Comparison of ENCODE assay signal across 22 cellular contexts in the genomic region with DNA sequence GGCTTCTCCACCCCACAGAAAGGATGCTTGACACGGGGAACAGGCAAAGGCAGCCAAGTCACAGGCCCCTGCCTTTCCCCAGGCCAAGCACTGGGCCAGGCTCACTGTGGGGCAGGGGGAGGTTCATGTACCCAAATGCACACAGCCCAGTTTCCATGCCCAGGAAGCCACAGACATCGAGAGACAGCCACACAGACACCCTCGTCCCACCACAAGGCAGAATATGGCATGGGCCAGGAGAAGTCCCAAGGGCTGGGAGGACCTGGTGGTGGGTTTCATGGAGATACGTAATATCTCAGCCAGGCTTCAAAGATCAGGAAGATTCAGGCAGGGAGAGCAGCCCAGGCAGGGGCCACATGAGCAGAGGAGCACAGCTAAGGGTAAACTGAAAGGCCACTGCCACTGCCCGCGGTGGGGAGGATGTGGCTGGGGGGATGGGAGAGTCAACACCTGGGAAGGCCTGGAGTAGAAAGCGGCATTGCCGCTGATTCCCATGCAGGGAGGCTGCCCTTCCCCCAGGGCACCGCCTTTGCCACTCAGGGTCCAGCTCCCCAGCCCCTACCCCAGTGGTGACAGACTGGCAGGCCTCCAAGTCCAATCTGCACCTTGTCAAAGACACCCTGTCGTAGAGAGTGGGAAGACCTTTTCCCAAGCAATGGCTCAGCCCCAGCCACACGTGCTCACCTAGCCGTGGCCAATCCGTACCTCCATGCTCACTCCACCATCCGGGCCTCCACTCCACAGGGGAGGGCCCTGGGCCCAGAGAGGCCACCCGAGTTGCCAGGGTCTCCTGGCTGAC. TPM values are rescaled to one million over a fixed set of nuclear protein-coding genes. Genes with fewer than 3 reads are reported as not detected.
DNase-seq lines count a peak whose midpoint lies in the region; ATAC-seq, FAIRE-seq and TF ChIP-seq lines count a peak whose summit lies in the region.
"Had no signal": no experiment of that assay in that cellular context is flagged by ENCODE, and none has a peak within 500 bp of the region (broad histone marks: within the 10 kb centered on the region; RNA-seq: fewer than 3 reads in every experiment).

No MANE protein-coding gene starts in this region.

- no peaks in the 10 kb centered on the region for H3K79me2 ChIP-seq in HepG2 (ENCODE audit: insufficient read depth, low read length)
- H3K79me2 ChIP-seq: parathyroid adenoma had no signal

- peak overlapping the region; percentile 24; the same call in 1 of the 2 replicates for H3K9ac ChIP-seq in HepG2 (ENCODE audit: insufficient read depth, low read depth, low read length)
- H3K9ac ChIP-seq: parathyroid adenoma had no signal

- no peaks in the 10 kb centered on the region for H3K27me3 Mint-ChIP-seq in activated T-helper 17 cell treated with anti-CD3 and anti-CD28 coated beads, Interleukin-2, amount 50 U/mL, for 72 hours

- peaks cover 33% of the 10 kb centered on the region for H3K4me1 Mint-ChIP-seq in activated T-helper 17 cell treated with anti-CD3 and anti-CD28 coated beads, Interleukin-2, amount 50 U/mL, for 72 hours
- H3K4me1 Mint-ChIP-seq in stimulated activated effector memory CD8-positive, alpha-beta T cell treated with anti-CD3 and anti-CD28 coated beads, Interleukin-12 subunit alpha, Interleukin-12 subunit beta, amount 100 ng/mL, for 72 hours: peaks cover 64% of the 10 kb centered on the region

- H3K27ac ChIP-seq in HepG2 (ENCODE audit: extremely low read length, insufficient read depth, low read length): peak overlapping the region; percentile 45
- H3K27ac ChIP-seq in right lobe of liver: no peak overlapping the region
- H3K27ac ChIP-seq: 22Rv1, foreskin keratinocyte, HL-60, parathyroid adenoma had no signal

- DNase-seq in DMS153 (lab: John Stamatoyannopoulos, UW) (peak; percentile 19), DMS153 treated with DMSO at 0.1 percent for 48 hours (lab: John Stamatoyannopoulos, UW; ENCODE audit: unreplicated experiment) (no peak), HepG2 (ENCODE audit: low spot score) (peak; percentile 62), right lobe of liver (no peak), kidney tubule cell (ENCODE audit: low spot score) (no peak)
- no peak for DNase-seq in stimulated activated effector memory CD8-positive, alpha-beta T cell treated with anti-CD3 and anti-CD28 coated beads, Interleukin-12 subunit alpha, Interleukin-12 subunit beta, amount 100 ng/mL, for 72 hours (ENCODE audit: low spot score in 2 of 2)
- DNase-seq: activated CD4-positive, CD25-positive, alpha-beta regulatory T cell treated with anti-CD3 and anti-CD28 coated beads, Interleukin-2, amount 50 U/mL, for 72 hours; activated naive CD4-positive, alpha-beta T cell treated with Interleukin-2 at 50 U/mL for 16 hours; Calu3; effector CD4-positive, alpha-beta T cell; EL; foreskin keratinocyte; naive B cell; NCI-H1436; right cardiac atrium had no signal

- peak overlapping the region; percentile 46 for H3K4me2 ChIP-seq in HepG2 (ENCODE audit: low read depth, low read length)

- FAIRE-seq in HepG2 (lab: Jason Lieb, UNC): peak; percentile 50

- no peak for TF ChIP-seq RAD21 in HepG2 (CRISPR knock-in tag; IDR thresholded peaks at IDR 0.05)

- TF ChIP-seq CTCF in HepG2 (CRISPR knock-in tag; IDR thresholded peaks at IDR 0.05) (no peak), right lobe of liver (IDR thresholded peaks at IDR 0.05) (no peak)

- 37% methylated on average over 6 of the region's 15 CpGs for WGBS in HepG2 (ENCODE audit: low lambda C conversion rate)
- 60% methylated on average over 3 of the region's 15 CpGs for WGBS in right lobe of liver (ENCODE audit: insufficient coverage, low coverage, low lambda C conversion rate, missing lambda C conversion rate)

- H3K4me3 Mint-ChIP-seq in activated T-helper 17 cell treated with anti-CD3 and anti-CD28 coated beads, Interleukin-2, amount 50 U/mL, for 72 hours: peak overlapping the region; percentile 97
- peak overlapping the region; percentile 19 for H3K4me3 Mint-ChIP-seq in stimulated activated effector memory CD8-positive, alpha-beta T cell treated with anti-CD3 and anti-CD28 coated beads, Interleukin-12 subunit alpha, Interleukin-12 subunit beta, amount 100 ng/mL, for 72 hours

- H3K27me3 ChIP-seq in HepG2 (ENCODE audit: control insufficient read depth in 1 of 2, insufficient read depth in 2 of 2, low read length in 2 of 2) (0 out of 5 replicates have a peak, but pooled peaks cover 0 to 7% of the 10 kb centered on the region in 2 experiments), right lobe of liver (no peaks in the 10 kb centered on the region)
- H3K27me3 ChIP-seq: foreskin keratinocyte, upper lobe of left lung had no signal

- in situ Hi-C loops in HepG2 (cut with HindIII; ENCODE audit: extremely low pct_ligation_motif_present, low pct_unique_long_range_greater_than_20kb): no loop called here

- BruUV-seq in HepG2 (replicated peaks; lab: Mats Ljungman, UMichigan): no TSS peak

- H3K4me1 ChIP-seq in HepG2 (ENCODE audit: insufficient read depth, low read length) (peaks cover 65% of the 10 kb centered on the region), right lobe of liver (peaks cover 0 to 7% (median 2%) of the 10 kb centered on the region in 4 donors)
- H3K4me1 ChIP-seq: foreskin keratinocyte, parathyroid adenoma had no signal

- TF ChIP-seq EP300 in HepG2 (IDR thresholded peaks at IDR 0.05; ENCODE audit: low read depth in 2 of 2, low read length in 2 of 2) (peak in 1 of 2 experiments; percentile 41; a peak in 1 of 4 replicates), HepG2 (CRISPR knock-in tag; IDR thresholded peaks at IDR 0.05; ENCODE audit: borderline replicate concordance) (no peak)

- H3K4me3 ChIP-seq in HepG2 (replicated peaks in 1 of 3; ENCODE audit: insufficient read depth in 1 of 3, low read depth in 2 of 3, low read length in 3 of 3) (peak overlapping the region in 1 of 3 experiments; percentile 18; a peak in 1 of 6 replicates), right lobe of liver (no peak overlapping the region)
- H3K4me3 ChIP-seq: upper lobe of left lung had no signal

- CTCF ChIA-PET in HepG2 (lab: Yijun Ruan, JAX; ENCODE audit: low intra/inter-chr PET ratio, low total read pairs): no interaction called here

- H4K20me1 ChIP-seq in HepG2 (ENCODE audit: insufficient read depth, low read length): no peaks in the 10 kb centered on the region

- no peaks in the 10 kb centered on the region for H3K9me3 Mint-ChIP-seq in activated T-helper 17 cell treated with anti-CD3 and anti-CD28 coated beads, Interleukin-2, amount 50 U/mL, for 72 hours
- no peaks in the 10 kb centered on the region for H3K9me3 Mint-ChIP-seq in stimulated activated effector memory CD8-positive, alpha-beta T cell treated with anti-CD3 and anti-CD28 coated beads, Interleukin-12 subunit alpha, Interleukin-12 subunit beta, amount 100 ng/mL, for 72 hours
- H3K9me3 Mint-ChIP-seq: naive B cell had no signal

- H3K9me3 ChIP-seq in HepG2 (ENCODE audit: low read length) (no peaks in the 10 kb centered on the region), right lobe of liver (no peaks in the 10 kb centered on the region)
- H3K9me3 ChIP-seq: upper lobe of left lung had no signal

- H3K36me3 Mint-ChIP-seq in activated T-helper 17 cell treated with anti-CD3 and anti-CD28 coated beads, Interleukin-2, amount 50 U/mL, for 72 hours (ENCODE audit: low read depth): peaks cover 21% of the 10 kb centered on the region
- H3K36me3 Mint-ChIP-seq in stimulated activated effector memory CD8-positive, alpha-beta T cell treated with anti-CD3 and anti-CD28 coated beads, Interleukin-12 subunit alpha, Interleukin-12 subunit beta, amount 100 ng/mL, for 72 hours: peaks cover 15% of the 10 kb centered on the region
- H3K36me3 Mint-ChIP-seq: naive B cell had no signal

- POLR2A ChIA-PET in HepG2 (lab: Yijun Ruan, JAX): interaction anchor here (1.6 to 2.6 kb wide), 2 partner anchors 13 to 16 kb away, joined by 4 to 11 read pairs; no protein-coding TSS in a partner anchor

- intact Hi-C loops in HepG2 (cut with micrococcal nuclease; ENCODE audit: unreplicated experiment): no loop called here
- intact Hi-C loops in right lobe of liver (cut with DNase I): no loop called here

- TF ChIP-seq POLR2A in HepG2 (IDR thresholded peaks at IDR 0.05; ENCODE audit: insufficient read depth in 1 of 2, low read depth in 2 of 2, low read length in 2 of 2) (peak in 1 of 2 experiments; percentile 35; a peak in 1 of 4 replicates), right lobe of liver (IDR thresholded peaks at IDR 0.05) (no peak)

- peak overlapping the region; percentile 95 for H3K27ac Mint-ChIP-seq in activated T-helper 17 cell treated with anti-CD3 and anti-CD28 coated beads, Interleukin-2, amount 50 U/mL, for 72 hours
- H3K27ac Mint-ChIP-seq in stimulated activated effector memory CD8-positive, alpha-beta T cell treated with anti-CD3 and anti-CD28 coated beads, Interleukin-12 subunit alpha, Interleukin-12 subunit beta, amount 100 ng/mL, for 72 hours: peak overlapping the region; percentile 98

- no peak overlapping the region for H2AFZ ChIP-seq in HepG2 (ENCODE audit: low read length)
- H2AFZ ChIP-seq: parathyroid adenoma had no signal

- ATAC-seq in HepG2 (peak; percentile 27), right lobe of liver (no peak), GM18909 (IDR thresholded peaks at IDR 0.05; ENCODE audit: poor library complexity, unreplicated experiment) (no peak)
- ATAC-seq in activated T-helper 17 cell treated with anti-CD3 and anti-CD28 coated beads, Interleukin-2, amount 50 U/mL, for 72 hours (replicated peaks): no peak
- ATAC-seq in stimulated activated effector memory CD8-positive, alpha-beta T cell treated with anti-CD3 and anti-CD28 coated beads, Interleukin-12 subunit alpha, Interleukin-12 subunit beta, amount 100 ng/mL, for 72 hours: no peak
- ATAC-seq: foreskin keratinocyte, left lobe of liver, right cardiac atrium had no signal

- H3K36me3 ChIP-seq in HepG2 (replicated peaks in 1 of 2; ENCODE audit: control insufficient read depth in 1 of 2, insufficient read depth in 2 of 2, low read length in 2 of 2) (peaks cover 8 to 23% of the 10 kb centered on the region in 2 experiments; a peak in 4 of 5 replicates), right lobe of liver (no peaks in the 10 kb centered on the region)

RNA-seq across cellular contexts. Expression of a gene that starts 2.4 kb away (rescaled TPM):
- total RNA-seq in HepG2 (2016; rRNA removed; fragmentation: Illumina TruSeq; extraction: Trizol): 1.0 and 1.1 TPM in 2 replicates
- total RNA-seq in HepG2 (2016; cell fraction: cytosol; rRNA removed; fragmentation: Illumina TruSeq; extraction: Trizol; ENCODE audit: low read depth): 0.35 and 1.1 TPM in 2 replicates
- total RNA-seq in HepG2 (2016; cell fraction: insoluble cytoplasmic fraction; rRNA removed; fragmentation: Illumina TruSeq; extraction: Trizol): 0.55 and 0.80 TPM in 2 replicates
- 1.4 and 1.9 TPM in 2 replicates for total RNA-seq in HepG2 (2016; cell fraction: membrane; rRNA removed; fragmentation: Illumina TruSeq; extraction: Trizol)
- total RNA-seq in HepG2 (2016; cell fraction: nucleus; rRNA removed; fragmentation: Illumina TruSeq; extraction: Trizol): 0.56 and 1.6 TPM in 2 replicates
- 11.7 and 19.8 TPM in 2 replicates for polyA plus RNA-seq in HepG2 (2011; rRNA removed)
- 15.3 and 15.7 TPM in 2 replicates for polyA plus RNA-seq in HepG2 (2011; cell fraction: cytosol; rRNA removed)
- polyA plus RNA-seq in HepG2 (2011; cell fraction: nucleus; rRNA removed): 37.0 and 46.6 TPM in 2 replicates
- polyA plus RNA-seq in HepG2 (2012): 14.5 and 20.0 TPM in 2 replicates
- polyA plus RNA-seq in HepG2 (2016; cell fraction: cytosol; fragmentation: Illumina TruSeq; extraction: Trizol; ENCODE audit: low read depth): 0.79 and 0.97 TPM in 2 replicates
- 0.81 and 0.93 TPM in 2 replicates for polyA plus RNA-seq in HepG2 (2016; cell fraction: insoluble cytoplasmic fraction; fragmentation: Illumina TruSeq; extraction: Trizol; ENCODE audit: low read depth)
- polyA plus RNA-seq in HepG2 (2016; cell fraction: membrane; fragmentation: Illumina TruSeq; extraction: Trizol; ENCODE audit: low read depth): 1.1 and 1.3 TPM in 2 replicates
- 1.3 and 4.5 TPM in 2 replicates for polyA plus RNA-seq in HepG2 (2016; cell fraction: nucleus; fragmentation: Illumina TruSeq; extraction: Trizol; ENCODE audit: insufficient read depth, low read depth)
- 0.77 and 12.5 TPM in 2 replicates for polyA minus RNA-seq in HepG2 (2011; rRNA and poly(A)+ RNA removed; ENCODE audit: low replicate concordance)
- 3.2 and 6.1 TPM in 2 replicates for polyA minus RNA-seq in HepG2 (2011; cell fraction: cytosol; rRNA and poly(A)+ RNA removed)
- polyA minus RNA-seq in HepG2 (2011; cell fraction: nucleus; rRNA and poly(A)+ RNA removed): 6.1 and 9.8 TPM in 2 replicates
- 10 to 100 TPM in 4 of 6 experiments, 1 to 10 TPM in 2; 5.6 to 14.4 (median 10.2) TPM for total RNA-seq in right lobe of liver
- 100 to 1,000 TPM; 170 to 245 TPM for total RNA-seq in activated T-helper 17 cell treated with anti-CD3 and anti-CD28 coated beads, Interleukin-2, amount 50 U/mL, for 72 hours

RNA-seq across cellular contexts. Expression of a gene that starts 30.7 kb away (rescaled TPM):
- total RNA-seq in HepG2 (2016; rRNA removed; fragmentation: Illumina TruSeq; extraction: Trizol) (28.9 and 35.2 TPM in 2 replicates), right lobe of liver (10 to 100 TPM in 5 of 6 experiments, 1 to 10 TPM in 1; 9.0 to 27.8 (median 14.2) TPM)
- total RNA-seq in HepG2 (2016; cell fraction: cytosol; rRNA removed; fragmentation: Illumina TruSeq; extraction: Trizol; ENCODE audit: low read depth): 3.9 and 4.1 TPM in 2 replicates
- total RNA-seq in HepG2 (2016; cell fraction: insoluble cytoplasmic fraction; rRNA removed; fragmentation: Illumina TruSeq; extraction: Trizol): 24.8 and 36.0 TPM in 2 replicates
- 11.9 and 12.5 TPM in 2 replicates for total RNA-seq in HepG2 (2016; cell fraction: membrane; rRNA removed; fragmentation: Illumina TruSeq; extraction: Trizol)
- 17.8 and 21.3 TPM in 2 replicates for total RNA-seq in HepG2 (2016; cell fraction: nucleus; rRNA removed; fragmentation: Illumina TruSeq; extraction: Trizol)
- polyA plus RNA-seq in HepG2 (2011; rRNA removed): 55.8 and 92.3 TPM in 2 replicates
- 52.6 and 75.1 TPM in 2 replicates for polyA plus RNA-seq in HepG2 (2011; cell fraction: cytosol; rRNA removed)
- polyA plus RNA-seq in HepG2 (2011; cell fraction: nucleus; rRNA removed): 203 and 227 TPM in 2 replicates
- 46.8 and 57.2 TPM in 2 replicates for polyA plus RNA-seq in HepG2 (2012)
- polyA plus RNA-seq in HepG2 (2016; cell fraction: cytosol; fragmentation: Illumina TruSeq; extraction: Trizol; ENCODE audit: low read depth): 3.0 TPM in 2 replicates
- 28.5 and 30.3 TPM in 2 replicates for polyA plus RNA-seq in HepG2 (2016; cell fraction: insoluble cytoplasmic fraction; fragmentation: Illumina TruSeq; extraction: Trizol; ENCODE audit: low read depth)
- 9.1 and 9.4 TPM in 2 replicates for polyA plus RNA-seq in HepG2 (2016; cell fraction: membrane; fragmentation: Illumina TruSeq; extraction: Trizol; ENCODE audit: low read depth)
- 42.1 and 44.8 TPM in 2 replicates for polyA plus RNA-seq in HepG2 (2016; cell fraction: nucleus; fragmentation: Illumina TruSeq; extraction: Trizol; ENCODE audit: insufficient read depth, low read depth)
- polyA minus RNA-seq in HepG2 (2011; rRNA and poly(A)+ RNA removed; ENCODE audit: low replicate concordance): 15.9 and 164 TPM in 2 replicates
- polyA minus RNA-seq in HepG2 (2011; cell fraction: cytosol; rRNA and poly(A)+ RNA removed): 61.5 and 72.6 TPM in 2 replicates
- polyA minus RNA-seq in HepG2 (2011; cell fraction: nucleus; rRNA and poly(A)+ RNA removed): 31.9 and 42.5 TPM in 2 replicates
- under 1 TPM in 1 of 2 donors, not detected in 1; 0.09 TPM for total RNA-seq in activated T-helper 17 cell treated with anti-CD3 and anti-CD28 coated beads, Interleukin-2, amount 50 U/mL, for 72 hours

Comparison
In these comparisons a context has a peak if more than half of its experiments do, and no peak if none do; other contexts are left out.
1. DNase-seq: peak in DMS153 (single experiment) and HepG2 (single experiment); none in DMS153 treated with DMSO at 0.1 percent for 48 hours (single experiment), right lobe of liver (0 of 3), stimulated activated effector memory CD8-positive, alpha-beta T cell treated with anti-CD3 and anti-CD28 coated beads, Interleukin-12 subunit alpha, Interleukin-12 subunit beta, amount 100 ng/mL, for 72 hours (0 of 2) and kidney tubule cell (single experiment).
2. RNA of a gene that starts 2.4 kb away (total RNA-seq): 170 to 245 TPM in activated T-helper 17 cell treated with anti-CD3 and anti-CD28 coated beads, Interleukin-2, amount 50 U/mL, for 72 hours; 5.6 to 14.4 TPM in right lobe of liver and 0.35 to 1.9 TPM in HepG2; every median in the first group is over 10 times any median in the second.
3. RNA of a gene that starts 30.7 kb away (total RNA-seq): 3.9 to 36.0 TPM in HepG2 and 9.0 to 27.8 TPM in right lobe of liver; 0.09 TPM in activated T-helper 17 cell treated with anti-CD3 and anti-CD28 coated beads, Interleukin-2, amount 50 U/mL, for 72 hours; every median in the first group is over 4 times any median in the second.